ENCODE assay signal across 8 cellular contexts in genomic region chrX:49167740-49168108, GRCh38. TPM values are rescaled to one million over a fixed set of nuclear protein-coding genes. Genes with fewer than 3 reads are reported as not detected.
DNase-seq lines count a peak whose midpoint lies in the region; ATAC-seq and TF ChIP-seq lines count a peak whose summit lies in the region.

No MANE protein-coding gene starts in this region.

- H3K27me3 ChIP-seq in GM23338 (ENCODE audit: insufficient read depth) (peaks cover 58% of the 10 kb centered on the region), skeletal muscle satellite cell (ENCODE audit: control insufficient read depth, insufficient read depth, low read length) (no peaks in the 10 kb centered on the region)

- TF ChIP-seq POLR2A in GM18505 (IDR thresholded peaks at IDR 0.05; ENCODE audit: borderline replicate concordance, extremely low read depth, insufficient read depth, insufficient read length): no peak

- H3K4me1 Mint-ChIP-seq in GM23338 (peaks cover 15% of the 10 kb centered on the region), activated B cell treated with CpG ODN at 0.5 μM for 24 hours (peaks cover 39% of the 10 kb centered on the region)

- H3K36me3 ChIP-seq in GM23338 (ENCODE audit: insufficient read depth) (no peaks in the 10 kb centered on the region), skeletal muscle satellite cell (ENCODE audit: insufficient read depth, low read length) (no peaks in the 10 kb centered on the region)

- peaks cover 28% of the 10 kb centered on the region for H3K27me3 Mint-ChIP-seq in GM23338 (ENCODE audit: insufficient read depth, low read depth, poor library complexity)
- H3K27me3 Mint-ChIP-seq in activated B cell treated with CpG ODN at 0.5 μM for 24 hours: no peaks in the 10 kb centered on the region

- no peaks in the 10 kb centered on the region for H4K20me1 ChIP-seq in GM23338 (replicated peaks; ENCODE audit: insufficient read depth)

- H3K27ac Mint-ChIP-seq in GM23338 (no peak overlapping the region), activated B cell treated with CpG ODN at 0.5 μM for 24 hours (peak overlapping the region; percentile 94)

- H3K36me3 Mint-ChIP-seq in GM23338 (ENCODE audit: low read depth) (no peaks in the 10 kb centered on the region), activated B cell treated with CpG ODN at 0.5 μM for 24 hours (ENCODE audit: low read depth) (peaks cover 3% of the 10 kb centered on the region)

- H3K9me2 ChIP-seq in GM23338 (ENCODE audit: insufficient read depth): no peaks in the 10 kb centered on the region

- ATAC-seq in GM23338 (no peak), activated B cell treated with CpG ODN at 0.5 μM for 24 hours (ENCODE audit: low read depth) (no peak), GM18505 (IDR thresholded peaks at IDR 0.05; ENCODE audit: unreplicated experiment) (no peak), HG03175 (IDR thresholded peaks at IDR 0.05; ENCODE audit: unreplicated experiment) (no peak)

- POLR2A ChIA-PET in activated B cell treated with CpG ODN at 0.5 μM for 24 hours (lab: Charles Lee): interaction anchor here (0.7 to 4.6 kb wide), 9 partner anchors 9 to 430 kb away, joined by 3 to 48 read pairs (median 6); partner anchors contain the start of genes PPP1R3F and WDR45

- TF ChIP-seq CTCF in GM23338 (conservative IDR thresholded peaks at IDR 0.05; ENCODE audit: low read depth in 2 of 2): no peak
- TF ChIP-seq CTCF in activated B cell treated with CpG ODN at 0.5 μM for 24 hours (IDR thresholded peaks at IDR 0.05): no peak
- no peak for TF ChIP-seq CTCF in fibroblast of the aortic adventitia (IDR thresholded peaks at IDR 0.05; ENCODE audit: insufficient read depth, low read length)

- no peaks in the 10 kb centered on the region for H3K9me3 ChIP-seq in skeletal muscle satellite cell (replicated peaks; ENCODE audit: low read length)

- H2AFZ ChIP-seq in GM23338: no peak overlapping the region; the same call in 1 of the 2 replicates

- no peaks in the 10 kb centered on the region for H3K79me2 ChIP-seq in GM23338 (replicated peaks; ENCODE audit: insufficient read depth)

- peak overlapping the region; percentile 59 for H3K4me3 ChIP-seq in GM23338
- H3K4me3 ChIP-seq in fibroblast of the aortic adventitia (ENCODE audit: low read depth, low read length): peak overlapping the region; percentile 51
- peak overlapping the region; percentile 70 for H3K4me3 ChIP-seq in skeletal muscle satellite cell (ENCODE audit: low read length)

- H3K4me3 Mint-ChIP-seq in GM23338 (peak overlapping the region; percentile 72), activated B cell treated with CpG ODN at 0.5 μM for 24 hours (peak overlapping the region; percentile 74)

- H3F3A ChIP-seq in GM23338 (replicated peaks; ENCODE audit: low read depth): no peaks in the 10 kb centered on the region

- intact Hi-C loops in activated B cell treated with CpG ODN at 0.5 μM for 24 hours (cut with micrococcal nuclease): loop anchor here (1.0 to 10.0 kb wide), 4 partner anchors 24 to 90 kb away; partner anchors contain the start of genes GPKOW and WDR45

- H3K27ac ChIP-seq in GM23338 (ENCODE audit: low read depth): no peak overlapping the region

- CTCF ChIA-PET in activated B cell treated with CpG ODN at 0.5 μM for 24 hours (lab: Charles Lee): interaction anchor here (2.0 to 3.2 kb wide), 2 partner anchors 22 to 25 kb away, joined by 6 to 10 read pairs; no protein-coding TSS in a partner anchor

- peak overlapping the region; percentile 85 for H3K9ac ChIP-seq in skeletal muscle satellite cell (ENCODE audit: low read depth, low read length)

- H3K9me3 Mint-ChIP-seq in GM23338 (no peaks in the 10 kb centered on the region; the same call in 2 of the 3 replicates), activated B cell treated with CpG ODN at 0.5 μM for 24 hours (no peaks in the 10 kb centered on the region)

- DNase-seq in GM23338 (ENCODE audit: low spot score) (no peak), activated B cell treated with CpG ODN at 0.5 μM for 24 hours (no peak), fibroblast of the aortic adventitia (ENCODE audit: low read depth) (no peak), NCI-H187 treated with DMSO at 0.1 percent for 48 hours (lab: John Stamatoyannopoulos, UW) (no peak), SKM-1 (lab: John Stamatoyannopoulos, UW; ENCODE audit: unreplicated experiment) (no peak)

- H3K4me1 ChIP-seq in GM23338 (ENCODE audit: insufficient read depth) (no peaks in the 10 kb centered on the region; the same call in 1 of the 2 replicates), skeletal muscle satellite cell (ENCODE audit: control insufficient read depth, insufficient read depth, low read length) (peaks cover 22% of the 10 kb centered on the region)

- H3K4me2 ChIP-seq in GM23338 (peak overlapping the region; percentile 86), skeletal muscle satellite cell (ENCODE audit: low read length) (peak overlapping the region; percentile 92)

TF ChIP-seq in GM23338, 12 proteins besides CTCF, POLR2A, EP300 and RAD21:
- TF ChIP-seq EZH2 (IDR thresholded peaks at IDR 0.05; ENCODE audit: low read depth, unreplicated experiment): no peak
- no peak for TF ChIP-seq NANOG (IDR thresholded peaks at IDR 0.05; ENCODE audit: borderline replicate concordance)
- TF ChIP-seq ZNF114 (CRISPR knock-in tag; IDR thresholded peaks at IDR 0.05): no peak

RNA-seq across cellular contexts. Expression of gene PLP2, which starts 4.0 kb away (rescaled TPM):
- total RNA-seq in GM23338 (2014; rRNA removed; shearing (Covaris generic)): 1.6 and 3.4 TPM in 2 replicates
- polyA plus RNA-seq in GM23338 (2016; fragmentation: Nextera tagmentation; extraction: Ambion mirVana): 9.5 and 10.1 TPM in 2 replicates
- total RNA-seq in activated B cell treated with CpG ODN at 0.5 μM for 24 hours (97.2 and 111 TPM in 2 replicates), fibroblast of the aortic adventitia (ENCODE audit: low replicate concordance) (8.7 and 93.2 TPM in 2 replicates)
- 33.7 and 54.6 TPM in 2 replicates for total RNA-seq in skeletal muscle satellite cell (2012; rRNA removed)

RNA-seq across cellular contexts. Expression of gene MAGIX, which starts 5.2 kb away (rescaled TPM):
- total RNA-seq in GM23338 (2014; rRNA removed; shearing (Covaris generic)): 0.83 and 2.1 TPM in 2 replicates
- 0.66 and 1.6 TPM in 2 replicates for polyA plus RNA-seq in GM23338 (2016; fragmentation: Nextera tagmentation; extraction: Ambion mirVana)
- 1.2 and 1.5 TPM in 2 replicates for total RNA-seq in activated B cell treated with CpG ODN at 0.5 μM for 24 hours
- total RNA-seq in fibroblast of the aortic adventitia (ENCODE audit: low replicate concordance): 1.7 and 2.9 TPM in 2 replicates
- total RNA-seq in skeletal muscle satellite cell (2012; rRNA removed): 0.66 and 0.76 TPM in 2 replicates

RNA-seq across cellular contexts. Expression of gene PRICKLE3, which starts 18.4 kb away (rescaled TPM):
- total RNA-seq in GM23338 (2014; rRNA removed; shearing (Covaris generic)): 13.7 and 21.4 TPM in 2 replicates
- polyA plus RNA-seq in GM23338 (2016; fragmentation: Nextera tagmentation; extraction: Ambion mirVana): 4.7 and 5.2 TPM in 2 replicates
- total RNA-seq in activated B cell treated with CpG ODN at 0.5 μM for 24 hours (11.8 and 13.8 TPM in 2 replicates), fibroblast of the aortic adventitia (ENCODE audit: low replicate concordance) (2.9 and 5.0 TPM in 2 replicates)
- total RNA-seq in skeletal muscle satellite cell (2012; rRNA removed): 9.9 and 10.7 TPM in 2 replicates

RNA-seq across cellular contexts. Expression of gene SYP, which starts 32.3 kb away (rescaled TPM):
- total RNA-seq in GM23338 (2014; rRNA removed; shearing (Covaris generic)): 7.3 and 9.1 TPM in 2 replicates
- polyA plus RNA-seq in GM23338 (2016; fragmentation: Nextera tagmentation; extraction: Ambion mirVana): 2.5 and 3.7 TPM in 2 replicates
- total RNA-seq in activated B cell treated with CpG ODN at 0.5 μM for 24 hours (0.82 and 1.6 TPM in 2 replicates), fibroblast of the aortic adventitia (ENCODE audit: low replicate concordance) (0.16 and 0.18 TPM in 2 replicates)
- under 0.01 and 0.25 TPM in 2 replicates for total RNA-seq in skeletal muscle satellite cell (2012; rRNA removed)

RNA-seq across cellular contexts. Expression of gene GPKOW, which starts 44.2 kb away (rescaled TPM):
- 15.1 and 22.9 TPM in 2 replicates for total RNA-seq in GM23338 (2014; rRNA removed; shearing (Covaris generic))
- polyA plus RNA-seq in GM23338 (2016; fragmentation: Nextera tagmentation; extraction: Ambion mirVana): 8.1 and 9.5 TPM in 2 replicates
- 18.7 and 19.6 TPM in 2 replicates for total RNA-seq in activated B cell treated with CpG ODN at 0.5 μM for 24 hours
- total RNA-seq in fibroblast of the aortic adventitia (ENCODE audit: low replicate concordance): 12.5 and 18.2 TPM in 2 replicates
- total RNA-seq in skeletal muscle satellite cell (2012; rRNA removed): 13.2 and 13.8 TPM in 2 replicates
